ENCODE assay signal across 15 cellular contexts in the genomic region with DNA sequence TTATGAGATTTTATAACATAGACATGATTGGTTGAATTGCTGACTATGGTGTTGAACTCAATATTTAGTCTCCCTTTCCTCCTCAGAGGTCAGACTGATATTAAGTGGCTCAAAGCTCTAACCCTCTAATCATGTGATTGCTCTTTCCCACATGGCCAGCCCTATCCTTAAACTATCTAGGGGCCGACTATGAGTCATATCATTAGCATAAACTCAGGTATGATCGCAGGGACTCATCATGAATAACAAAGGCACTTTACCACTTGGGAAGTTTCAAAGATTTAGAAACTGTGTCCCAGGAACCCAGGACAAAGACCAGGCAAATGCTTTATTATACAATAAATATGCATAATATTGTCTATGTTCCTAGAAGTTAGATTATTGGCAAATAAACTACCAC.
DNase-seq lines count a peak whose midpoint lies in the region; ATAC-seq and TF ChIP-seq lines count a peak whose summit lies in the region.
"Had no signal": no experiment of that assay in that cellular context is flagged by ENCODE, and none has a peak within 500 bp of the region (broad histone marks: within the 10 kb centered on the region; RNA-seq: fewer than 3 reads in every experiment).

No MANE protein-coding gene starts in this region.

- H3K9ac ChIP-seq in NT2/D1 (ENCODE audit: insufficient read length, low read depth) (no peak overlapping the region), endodermal cell (ENCODE audit: extremely low read depth, low read length, poor library complexity, severe bottlenecking) (no peak overlapping the region)
- H3K9ac ChIP-seq: KMS-11 had no signal

- H3K27ac Mint-ChIP-seq in endodermal cell: peak overlapping the region; percentile 75
- H3K27ac Mint-ChIP-seq: CD4-positive, alpha-beta T cell had no signal

- H3K36me3 Mint-ChIP-seq in endodermal cell (ENCODE audit: low read depth): no peaks in the 10 kb centered on the region

- H3K4me1 ChIP-seq in NT2/D1 (ENCODE audit: insufficient read depth, insufficient read length) (no peaks in the 10 kb centered on the region), endodermal cell (ENCODE audit: control insufficient read depth, insufficient read depth, low read length) (no peaks in the 10 kb centered on the region)
- H3K4me1 ChIP-seq: HAP-1 had no signal

- ATAC-seq in GM18909 (IDR thresholded peaks at IDR 0.05; ENCODE audit: poor library complexity, unreplicated experiment) (no peak), sciatic nerve (no peak)
- ATAC-seq in activated CD4-positive, CD25-positive, alpha-beta regulatory T cell treated with anti-CD3 and anti-CD28 coated beads, Interleukin-2, amount 50 U/mL, for 24 hours: no peak

- intact Hi-C loops in sciatic nerve (cut with DNase I): no loop called here

- H3K36me3 ChIP-seq in H7 (replicated peaks; ENCODE audit: control insufficient read depth, insufficient read depth, low read length) (no peaks in the 10 kb centered on the region), NT2/D1 (ENCODE audit: insufficient read depth, insufficient read length, low read length) (no peaks in the 10 kb centered on the region), endodermal cell (ENCODE audit: control insufficient read depth, insufficient read depth, low read length) (no peaks in the 10 kb centered on the region)
- H3K36me3 ChIP-seq: HAP-1 had no signal

- H3K27me3 ChIP-seq in H7 (ENCODE audit: control insufficient read depth, insufficient read depth, low read length) (no peaks in the 10 kb centered on the region), NT2/D1 (ENCODE audit: insufficient read depth, insufficient read length) (no peaks in the 10 kb centered on the region), endodermal cell (ENCODE audit: control insufficient read depth, insufficient read depth, low read length, poor library complexity, severe bottlenecking) (no peaks in the 10 kb centered on the region)

- H3K27me3 Mint-ChIP-seq in endodermal cell (ENCODE audit: insufficient read depth): no peaks in the 10 kb centered on the region
- H3K27me3 Mint-ChIP-seq: CD4-positive, alpha-beta T cell had no signal

- TF ChIP-seq CTCF in endodermal cell (conservative IDR thresholded peaks at IDR 0.05): no peak

- H3K9me3 Mint-ChIP-seq in endodermal cell: peaks cover 11% of the 10 kb centered on the region

- H3K9me3 ChIP-seq in NT2/D1 (ENCODE audit: insufficient read depth, low read length) (no peaks in the 10 kb centered on the region), endodermal cell (ENCODE audit: control insufficient read depth, low read length) (no peaks in the 10 kb centered on the region)
- H3K9me3 ChIP-seq: HAP-1 had no signal

- peak; percentile 13 for DNase-seq in H7
- peak; percentile 20 for DNase-seq in NT2/D1 (ENCODE audit: low read depth, low spot score)
- DNase-seq in endodermal cell: no peak
- peak; percentile 45 for DNase-seq in kidney tubule cell (ENCODE audit: low spot score)
- DNase-seq in sciatic nerve (ENCODE audit: low spot score): no peak
- DNase-seq in COLO829 (ENCODE audit: low spot score): no peak
- DNase-seq: ACHN; CD4-positive, alpha-beta T cell; GOT3 had no signal

- WGBS in endodermal cell (ENCODE audit: insufficient coverage in 1 of 2, insufficient read length in 1 of 2), 2 experiments: 81% methylated on average over 2 of the region's 2 CpGs; no CpG with 5 or more reads in 1 of the 2 experiments

- no peak overlapping the region for H3K27ac ChIP-seq in endodermal cell (ENCODE audit: low read depth, low read length)
- H3K27ac ChIP-seq: C4-2B, HL-60, KMS-11 had no signal

- H3K4me3 Mint-ChIP-seq in endodermal cell: no peak overlapping the region
- H3K4me3 Mint-ChIP-seq: CD4-positive, alpha-beta T cell had no signal

- peaks cover 22% of the 10 kb centered on the region for H3K4me1 Mint-ChIP-seq in endodermal cell

- no peak overlapping the region for H3K4me3 ChIP-seq in H7 (ENCODE audit: insufficient read depth, low read depth, low read length)
- H3K4me3 ChIP-seq in NT2/D1 (ENCODE audit: insufficient read length, low read depth): no peak overlapping the region
- H3K4me3 ChIP-seq in endodermal cell (ENCODE audit: low read length): no peak overlapping the region
- H3K4me3 ChIP-seq: HAP-1 had no signal

Comparison
In these comparisons a context has a peak if more than half of its experiments do, and no peak if none do; other contexts are left out.
1. DNase-seq: peak in H7 (single experiment), NT2/D1 (single experiment) and kidney tubule cell (single experiment); none in endodermal cell (single experiment), sciatic nerve (single experiment) and COLO829 (single experiment).